Comparison of ENCODE assay signal across 24 cellular contexts in genomic region chr20:37749620-37750403, GRCh38.
DNase-seq lines count a peak whose midpoint lies in the region; ATAC-seq and TF ChIP-seq lines count a peak whose summit lies in the region.
"Had no signal": no experiment of that assay in that cellular context is flagged by ENCODE, and none has a peak within 500 bp of the region (broad histone marks: within the 10 kb centered on the region; RNA-seq: fewer than 3 reads in every experiment).

No MANE protein-coding gene starts in this region.

- no peaks in the 10 kb centered on the region for H3K9me3 Mint-ChIP-seq in stimulated activated naive B cell treated with anti-CD40 and anti-IgM and Interleukin-4, amounts not matched to agents 10 μg/mL and 1 μg/mL and 100 μg/mL, for 72 hours
- H3K9me3 Mint-ChIP-seq: activated CD4-positive, alpha-beta T cell treated with anti-CD3 and anti-CD28 coated beads, Interleukin-2, amount 10 ng/mL, durations not matched to agents 24 days and 14 days; activated naive CD8-positive, alpha-beta T cell treated with anti-CD3 and anti-CD28 coated beads for 36 hours; nephron progenitor cell; stimulated activated naive CD8-positive, alpha-beta T cell treated with anti-CD3 and anti-CD28 coated beads, Interleukin-15, amount 100 ng/mL, for 72 hours had no signal

- no peak overlapping the region for H3K4me3 ChIP-seq in choroid plexus epithelial cell (ENCODE audit: low read depth, low read length)

- H3K27ac Mint-ChIP-seq in stimulated activated naive B cell treated with anti-CD40 and anti-IgM and Interleukin-4, amounts not matched to agents 10 μg/mL and 1 μg/mL and 100 μg/mL, for 72 hours = no peak overlapping the region
- H3K27ac Mint-ChIP-seq: activated CD4-positive, alpha-beta T cell treated with anti-CD3 and anti-CD28 coated beads, Interleukin-2, amount 10 ng/mL, durations not matched to agents 24 days and 14 days; activated CD8-positive, alpha-beta memory T cell treated with anti-CD3 and anti-CD28 coated beads, Interleukin-2, amount 10 ng/mL, durations not matched to agents 7 days and 5 days; activated naive CD8-positive, alpha-beta T cell treated with anti-CD3 and anti-CD28 coated beads for 36 hours had no signal

- TF ChIP-seq CTCF in choroid plexus epithelial cell (conservative IDR thresholded peaks at IDR 0.05; ENCODE audit: low read depth, low read length) = no peak

- peaks cover 39 to 59% of the 10 kb centered on the region in 2 donors for H3K36me3 Mint-ChIP-seq in stimulated activated naive B cell treated with anti-CD40 and anti-IgM and Interleukin-4, amounts not matched to agents 10 μg/mL and 1 μg/mL and 100 μg/mL, for 72 hours

- ATAC-seq in stimulated activated naive B cell treated with anti-CD40 and anti-IgM and Interleukin-4, amounts not matched to agents 10 μg/mL and 1 μg/mL and 100 μg/mL, for 72 hours (replicated peaks) = peak; percentile 33 to 62
- ATAC-seq in HG03025 (IDR thresholded peaks at IDR 0.05; ENCODE audit: low FRiP score, unreplicated experiment) (no peak), HG03159 (IDR thresholded peaks at IDR 0.05; ENCODE audit: unreplicated experiment) (no peak), GM21619 (IDR thresholded peaks at IDR 0.05; ENCODE audit: unreplicated experiment) (no peak)
- ATAC-seq: activated CD8-positive, alpha-beta memory T cell treated with anti-CD3 and anti-CD28 coated beads, Interleukin-2, amount 10 ng/mL, durations not matched to agents 7 days and 5 days; stimulated activated naive CD8-positive, alpha-beta T cell treated with anti-CD3 and anti-CD28 coated beads, Interleukin-15, amount 100 ng/mL, for 72 hours had no signal

- H3K4me3 Mint-ChIP-seq in stimulated activated naive B cell treated with anti-CD40 and anti-IgM and Interleukin-4, amounts not matched to agents 10 μg/mL and 1 μg/mL and 100 μg/mL, for 72 hours = no peak overlapping the region
- H3K4me3 Mint-ChIP-seq: activated CD4-positive, alpha-beta T cell treated with anti-CD3 and anti-CD28 coated beads, Interleukin-2, amount 10 ng/mL, durations not matched to agents 24 days and 14 days; activated CD8-positive, alpha-beta memory T cell treated with anti-CD3 and anti-CD28 coated beads, Interleukin-2, amount 10 ng/mL, durations not matched to agents 7 days and 5 days; activated naive CD8-positive, alpha-beta T cell treated with anti-CD3 and anti-CD28 coated beads for 36 hours; nephron progenitor cell; stimulated activated naive CD8-positive, alpha-beta T cell treated with anti-CD3 and anti-CD28 coated beads, Interleukin-15, amount 100 ng/mL, for 72 hours had no signal

- peak; percentile 27 to 76 for DNase-seq in NCI-H524 (lab: John Stamatoyannopoulos, UW)
- DNase-seq in NCI-H524 treated with DMSO at 0.1 percent for 48 hours (lab: John Stamatoyannopoulos, UW) = no peak
- peak; percentile 91 for DNase-seq in NCI-H1694 treated with DMSO at 0.1 percent for 48 hours (lab: John Stamatoyannopoulos, UW)
- peak; percentile 27 for DNase-seq in choroid plexus epithelial cell (ENCODE audit: low read depth)
- DNase-seq in stimulated activated naive B cell treated with anti-CD40 and anti-IgM and Interleukin-4, amounts not matched to agents 10 μg/mL and 1 μg/mL and 100 μg/mL, for 72 hours = no peak
- DNase-seq: 8988T; activated CD4-positive, alpha-beta T cell treated with anti-CD3 and anti-CD28 coated beads, Interleukin-2, amount 10 ng/mL, durations not matched to agents 24 days and 14 days; activated CD8-positive, alpha-beta memory T cell treated with anti-CD3 and anti-CD28 coated beads, Interleukin-2, amount 10 ng/mL, durations not matched to agents 7 days and 5 days; activated naive CD8-positive, alpha-beta T cell treated with anti-CD3 and anti-CD28 coated beads for 36 hours; Caco-2; effector memory CD4-positive, alpha-beta T cell; KBM-7; midbrain; NCI-H2029; NCI-H510A treated with DMSO at 0.1 percent for 48 hours; nephron progenitor cell; small intestine; stimulated activated CD4-positive, alpha-beta T cell treated with anti-CD3 and anti-CD28 coated beads, Interleukin-4, amount 100 ng/mL, for 1 hour; stimulated activated naive CD8-positive, alpha-beta T cell treated with anti-CD3 and anti-CD28 coated beads, Interleukin-15, amount 100 ng/mL, for 72 hours; SW 1271; trophoblast cell had no signal

- H3K27me3 Mint-ChIP-seq in stimulated activated naive B cell treated with anti-CD40 and anti-IgM and Interleukin-4, amounts not matched to agents 10 μg/mL and 1 μg/mL and 100 μg/mL, for 72 hours = no peaks in the 10 kb centered on the region
- H3K27me3 Mint-ChIP-seq: activated CD4-positive, alpha-beta T cell treated with anti-CD3 and anti-CD28 coated beads, Interleukin-2, amount 10 ng/mL, durations not matched to agents 24 days and 14 days; activated CD8-positive, alpha-beta memory T cell treated with anti-CD3 and anti-CD28 coated beads, Interleukin-2, amount 10 ng/mL, durations not matched to agents 7 days and 5 days; activated naive CD8-positive, alpha-beta T cell treated with anti-CD3 and anti-CD28 coated beads for 36 hours; stimulated activated naive CD8-positive, alpha-beta T cell treated with anti-CD3 and anti-CD28 coated beads, Interleukin-15, amount 100 ng/mL, for 72 hours had no signal

- peaks cover 0 to 21% of the 10 kb centered on the region in 2 donors for H3K4me1 Mint-ChIP-seq in stimulated activated naive B cell treated with anti-CD40 and anti-IgM and Interleukin-4, amounts not matched to agents 10 μg/mL and 1 μg/mL and 100 μg/mL, for 72 hours
- H3K4me1 Mint-ChIP-seq: stimulated activated naive CD8-positive, alpha-beta T cell treated with anti-CD3 and anti-CD28 coated beads, Interleukin-15, amount 100 ng/mL, for 72 hours had no signal

Comparison
In these comparisons a context has a peak if more than half of its experiments do, and no peak if none do; other contexts are left out.
1. DNase-seq: peak in NCI-H524 (2 of 2), NCI-H1694 treated with DMSO at 0.1 percent for 48 hours (single experiment) and choroid plexus epithelial cell (single experiment); none in NCI-H524 treated with DMSO at 0.1 percent for 48 hours (single experiment) and stimulated activated naive B cell treated with anti-CD40 and anti-IgM and Interleukin-4, amounts not matched to agents 10 μg/mL and 1 μg/mL and 100 μg/mL, for 72 hours (single experiment).
2. ATAC-seq: peak in stimulated activated naive B cell treated with anti-CD40 and anti-IgM and Interleukin-4, amounts not matched to agents 10 μg/mL and 1 μg/mL and 100 μg/mL, for 72 hours (2 of 2); none in HG03025 (single experiment), HG03159 (single experiment) and GM21619 (single experiment).